In the genomic region with DNA sequence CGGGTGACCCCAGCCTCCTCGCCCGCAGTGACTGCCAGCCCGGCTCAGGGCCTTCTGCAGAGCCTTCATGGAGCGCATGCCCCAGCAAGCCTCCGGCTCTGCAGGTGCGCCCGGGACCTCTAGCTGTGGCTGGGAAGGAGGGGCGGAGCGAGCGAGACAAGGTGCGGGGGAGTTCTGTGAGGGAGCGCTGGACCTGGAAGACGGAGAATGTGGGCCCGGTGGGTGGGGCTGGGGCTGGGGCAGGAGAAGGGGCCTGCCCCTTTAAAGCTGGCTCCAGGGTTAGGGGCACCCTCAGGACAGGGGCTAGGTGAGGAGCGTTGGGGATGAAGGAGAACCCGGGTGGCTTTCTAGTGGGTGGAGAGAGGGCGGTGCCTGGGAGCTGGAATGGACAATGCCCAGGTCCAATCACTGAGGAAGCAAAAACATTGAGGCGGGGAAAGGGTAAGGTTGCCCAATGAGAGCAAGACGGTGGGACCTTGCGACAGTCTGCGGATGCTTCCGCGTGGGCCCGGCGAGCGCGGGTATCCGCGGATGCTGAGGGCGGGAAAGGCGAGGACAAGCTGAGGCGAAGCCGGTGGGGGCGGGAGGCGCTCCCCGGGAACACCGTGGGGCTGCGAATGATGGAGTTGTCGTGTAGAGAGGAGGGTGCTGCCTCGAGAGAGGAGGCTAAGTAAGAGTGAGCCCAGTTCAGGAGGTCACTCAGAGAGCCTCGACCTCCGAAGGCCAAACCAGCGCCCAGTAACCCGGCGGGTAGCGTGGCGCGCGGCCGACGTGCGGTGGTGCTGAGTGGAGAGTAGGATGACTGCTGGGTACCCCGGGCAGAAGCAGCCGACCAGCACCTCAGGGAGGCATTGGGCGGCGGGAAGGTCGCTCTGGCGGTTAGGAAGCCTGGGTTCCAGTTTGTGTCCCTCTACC, we compare ENCODE assay signal across 8 cellular contexts. TPM values are rescaled to one million over a fixed set of nuclear protein-coding genes. Genes with fewer than 3 reads are reported as not detected.
A peak's percentile ranks its signal among the peaks of the same experiment; 100 is the strongest.
DNase-seq lines count a peak whose midpoint lies in the region; ATAC-seq and TF ChIP-seq lines count a peak whose summit lies in the region.

TSS of gene GLS2 (minus strand) at position 121 of the 915 bp plus-strand sequence. CDS start at position 78, 43 bp downstream.

- peak within 1 kb of the TSS; percentile 34; the same call in 1 of the 2 replicates for H3K9ac ChIP-seq in IMR-90 (ENCODE audit: low read depth, low read length)
- peak within 1 kb of the TSS; percentile 31 for H3K9ac ChIP-seq in parathyroid adenoma

- peak within 1 kb of the TSS; percentile 34 for H3K4me3 ChIP-seq in IMR-90 (ENCODE audit: insufficient read depth, low read depth, low read length)
- H3K4me3 ChIP-seq in heart right ventricle = peak within 1 kb of the TSS; percentile 47 to 91 (median 61)
- peak within 1 kb of the TSS; percentile 67 for H3K4me3 ChIP-seq in parathyroid adenoma (ENCODE audit: low read depth, low read length)
- H3K4me3 ChIP-seq in tibial artery = peak within 1 kb of the TSS; percentile 60 to 64

- TF ChIP-seq CTCF in IMR-90 (conservative IDR thresholded peaks at IDR 0.05; ENCODE audit: low read depth, low read length) = no peak
- TF ChIP-seq CTCF in heart right ventricle (IDR thresholded peaks at IDR 0.05) = no peak
- no peak for TF ChIP-seq CTCF in parathyroid adenoma (IDR thresholded peaks at IDR 0.05)
- TF ChIP-seq CTCF in tibial artery (IDR thresholded peaks at IDR 0.05) = no peak

- no peak within 1 kb of the TSS for H4K5ac ChIP-seq in IMR-90 (ENCODE audit: low read depth, low read length)

- in situ Hi-C loops in IMR-90 (cut with MboI; ENCODE audit: low sequenced_read_pairs) = no loop called here

- H2AFZ ChIP-seq in IMR-90 (replicated peaks; ENCODE audit: low read length, poor library complexity) = peak within 1 kb of the TSS; percentile 76
- H2AFZ ChIP-seq in parathyroid adenoma = peak within 1 kb of the TSS; percentile 98

- H3K36me3 ChIP-seq in IMR-90 (ENCODE audit: control insufficient read depth, insufficient read depth, low read length) (no peaks in the 10 kb centered on the region), heart right ventricle (no peaks in the 10 kb centered on the region), parathyroid adenoma (ENCODE audit: control insufficient read depth, insufficient read depth, low read length) (no peaks in the 10 kb centered on the region), tibial artery (no peaks in the 10 kb centered on the region)

- ATAC-seq in GM21423 (IDR thresholded peaks at IDR 0.05; ENCODE audit: unreplicated experiment) (peak; percentile 88), IMR-90 (ENCODE audit: low read depth) (peak; percentile 97), SK-N-SH treated with all-trans-retinoic acid at 6 μM for 48 hours (peak; percentile 98), heart right ventricle (peak; percentile 95 to 98 (median 97))

- 0 out of 2 replicates have a peak within 1 kb of the TSS, but pooled peaks have one; percentile 42 for H3K23ac ChIP-seq in IMR-90 (ENCODE audit: low read depth, low read length)

- H3K27me3 ChIP-seq in IMR-90 (ENCODE audit: control insufficient read depth, insufficient read depth, low read length) (peaks cover 32% of the 10 kb centered on the region), heart right ventricle (peaks cover 0 to 58% (median 0%) of the 10 kb centered on the region in 7 donors), parathyroid adenoma (ENCODE audit: control insufficient read depth, insufficient read depth, low read length) (no peaks in the 10 kb centered on the region), tibial artery (peaks cover 0 to 3% of the 10 kb centered on the region in 2 donors)

- no peak within 1 kb of the TSS for H3K14ac ChIP-seq in IMR-90 (replicated peaks; ENCODE audit: low read depth, low read length)

- 9% methylated on average over 23 of the region's 59 CpGs; no CpG with 5 or more reads in 1 of the 2 experiments for WGBS in IMR-90 (ENCODE audit: extremely low coverage in 2 of 2, insufficient read length in 1 of 2), 2 experiments
- 13 to 18% methylated on average over 58 to 59 of the region's 59 CpGs for WGBS in heart right ventricle, 2 donors

- H3K18ac ChIP-seq in IMR-90 (ENCODE audit: low read depth, low read length) = no peak within 1 kb of the TSS

- H3K4ac ChIP-seq in IMR-90 (ENCODE audit: low read depth, low read length) = no peak within 1 kb of the TSS

- no peak within 1 kb of the TSS for H2AK5ac ChIP-seq in IMR-90 (ENCODE audit: low read depth, low read length)

- H3K56ac ChIP-seq in IMR-90 (ENCODE audit: extremely low read depth, insufficient read depth, low read length) = no peak within 1 kb of the TSS

- H3K27ac ChIP-seq in IMR-90 (ENCODE audit: insufficient read depth, low read length) (no peak within 1 kb of the TSS), heart right ventricle (no peak within 1 kb of the TSS), parathyroid adenoma (peak within 1 kb of the TSS; percentile 57), tibial artery (peak within 1 kb of the TSS in 1 of 2 donors; percentile 38)

- no peak within 1 kb of the TSS for H2BK20ac ChIP-seq in IMR-90 (ENCODE audit: low read depth, low read length)

- no peak within 1 kb of the TSS for H4K91ac ChIP-seq in IMR-90 (ENCODE audit: insufficient read depth, low read depth, low read length)

- no peak within 1 kb of the TSS for H2BK5ac ChIP-seq in IMR-90 (ENCODE audit: low read depth, low read length, poor library complexity, severe bottlenecking)

- dilution Hi-C loops in IMR-90 (cut with HindIII; ENCODE audit: low sequenced_read_pairs, unreplicated experiment) = no loop called here

- H3K4me2 ChIP-seq in IMR-90 (ENCODE audit: low read depth, low read length) (peak within 1 kb of the TSS; percentile 95), parathyroid adenoma (ENCODE audit: low read length) (peak within 1 kb of the TSS; percentile 99)

- H2AK9ac ChIP-seq in IMR-90 (replicated peaks; ENCODE audit: low read depth, low read length, poor library complexity) = peak within 1 kb of the TSS; percentile 53

- 0 out of 2 replicates have a peak, but pooled peaks cover 2% of the 10 kb centered on the region for H3K9me1 ChIP-seq in IMR-90 (ENCODE audit: insufficient read depth, low read length)

- intact Hi-C loops in IMR-90 (cut with micrococcal nuclease) (no loop called here), heart right ventricle (cut with DNase I) (no loop called here), tibial artery (cut with DNase I; ENCODE audit: low total_unique reads) (no loop called here)

- H3K79me2 ChIP-seq in parathyroid adenoma = no peaks in the 10 kb centered on the region

- 0 out of 2 replicates have a peak, but pooled peaks cover 2% of the 10 kb centered on the region for H3K9me3 ChIP-seq in IMR-90 (ENCODE audit: control insufficient read depth, insufficient read depth, low read length)
- peaks cover 0 to 4% (median 0%) of the 10 kb centered on the region in 11 donors for H3K9me3 ChIP-seq in heart right ventricle
- H3K9me3 ChIP-seq in parathyroid adenoma (ENCODE audit: control insufficient read depth, low read length) = no peaks in the 10 kb centered on the region
- no peaks in the 10 kb centered on the region for H3K9me3 ChIP-seq in tibial artery

- no TSS peak for BruUV-seq in IMR-90 (replicated peaks; lab: Mats Ljungman, UMichigan)

- H3K4me1 ChIP-seq in IMR-90 (ENCODE audit: control insufficient read depth, insufficient read depth, low read length) (peaks cover 2% of the 10 kb centered on the region; the same call in 1 of the 2 replicates), heart right ventricle (peaks cover 0 to 21% (median 12%) of the 10 kb centered on the region in 9 donors), parathyroid adenoma (no peaks in the 10 kb centered on the region), tibial artery (peaks cover 0 to 16% (median 10%) of the 10 kb centered on the region in 4 donors)

- no peak within 1 kb of the TSS for H4K8ac ChIP-seq in IMR-90 (ENCODE audit: low read depth in 2 of 2, low read length in 2 of 2)

- no peaks in the 10 kb centered on the region for H4K20me1 ChIP-seq in IMR-90 (ENCODE audit: insufficient read depth, low read length)

- no peak for TF ChIP-seq POLR2A in IMR-90 (IDR thresholded peaks at IDR 0.05; ENCODE audit: low read depth, low read length)

- H3K79me1 ChIP-seq in IMR-90 (ENCODE audit: low read depth in 1 of 2, low read length in 2 of 2) = no peaks in the 10 kb centered on the region

- CTCF ChIA-PET in IMR-90 (lab: Yijun Ruan, JAX) = interaction anchor here (0.6 kb wide), 1 partner anchor 82 kb away, joined by 3 read pairs; no protein-coding TSS in a partner anchor

- TF ChIP-seq RAD21 in IMR-90 (IDR thresholded peaks at IDR 0.05; ENCODE audit: low read length) = no peak

- H2BK15ac ChIP-seq in IMR-90 (ENCODE audit: low read depth, low read length) = no peak within 1 kb of the TSS

- DNase-seq in COLO829 (ENCODE audit: low spot score) (peak; percentile 50), IMR-90 (peak; percentile 73), amniotic epithelial cell (ENCODE audit: low read depth) (peak; percentile 71), heart right ventricle (peak; percentile 69 to 81), tibial artery (peak; percentile 76 to 83)

- no peak within 1 kb of the TSS for H2BK120ac ChIP-seq in IMR-90 (ENCODE audit: low read depth, low read length)

- POLR2A ChIA-PET in IMR-90 (lab: Charles Lee; ENCODE audit: unreplicated experiment) = interaction anchor here (0.6 kb wide), 1 partner anchor 226 kb away, joined by 16 read pairs; no protein-coding TSS in a partner anchor

TF ChIP-seq in IMR-90, 13 proteins besides CTCF, POLR2A, EP300 and RAD21:
- no peak for TF ChIP-seq FOS (IDR thresholded peaks at IDR 0.05; ENCODE audit: low read depth, low read length)
- peak; percentile 92 for TF ChIP-seq CEBPB (IDR thresholded peaks at IDR 0.05; ENCODE audit: low read depth, low read length)

TF ChIP-seq in SK-N-SH treated with all-trans-retinoic acid at 6 μM for 48 hours, 23 proteins besides CTCF, POLR2A, EP300 and RAD21:
- TF ChIP-seq ZC3H10 (CRISPR knock-in tag; IDR thresholded peaks at IDR 0.05) = no peak
TF ChIP-seq in SK-N-SH treated with all-trans-retinoic acid at 6 μM for 48 hours: peak in this region for 0.

RNA-seq across cellular contexts. Expression of gene GLS2, which starts in this region (rescaled TPM):
- total RNA-seq in IMR-90 (2012; rRNA removed) = under 0.01 and 0.36 TPM in 2 replicates
- 0.21 and 0.40 TPM in 2 replicates for polyA plus RNA-seq in IMR-90 (2012; rRNA removed)
- polyA plus RNA-seq in IMR-90 (2012; cell fraction: cytosol; rRNA removed) = 0.08 and 0.20 TPM in 2 replicates
- polyA plus RNA-seq in IMR-90 (2012; cell fraction: nucleus; rRNA removed; ENCODE audit: low replicate concordance) = 0.45 and 0.94 TPM in 2 replicates
- 1 to 10 TPM in 2 of 10 donors, under 1 TPM in 8; 0.19 to 1.4 (median 0.52) TPM for total RNA-seq in heart right ventricle
- under 1 TPM; 0.22 to 0.59 TPM for polyA plus RNA-seq in heart right ventricle

Comparison
In these comparisons a context has a peak if more than half of its experiments do, and no peak if none do; other contexts are left out.
1. Peak in DNase-seq, ATAC-seq, H3K4me3 ChIP-seq, H3K9ac ChIP-seq and H3K4me2 ChIP-seq in IMR-90; RNA of the gene not detected or under 1 TPM.